1 cellular context compared by ENCODE assay signal in genomic region chr9:76394023-76394895, GRCh38.
TF ChIP-seq lines count a peak whose summit lies in the region.

Gene RFK (minus strand): TSS chr9:76394426. CDS start chr9:76394171, 255 bp downstream.

TF ChIP-seq in K562, 482 proteins besides CTCF, POLR2A, EP300 and RAD21 (continued from another document and continues in another):
- TF ChIP-seq ZNF318 (IDR thresholded peaks at IDR 0.05; ENCODE audit: borderline replicate concordance in 1 of 2, low read depth in 1 of 2) = no peak
- peak; percentile 64 for TF ChIP-seq GABPA (tag; conservative IDR thresholded peaks at IDR 0.05; ENCODE audit: low read depth)
- TF ChIP-seq NR0B1 (IDR thresholded peaks at IDR 0.05; ENCODE audit: partially characterized antibody) = no peak
- TF ChIP-seq PHF8 (IDR thresholded peaks at IDR 0.05; ENCODE audit: borderline replicate concordance, low read length) = peak; percentile 53; the same call in 1 of the 2 replicates
- no peak for TF ChIP-seq PCBP2 (IDR thresholded peaks at IDR 0.05; ENCODE audit: low read depth, low read length, poor library complexity, severe bottlenecking)
- no peak for TF ChIP-seq ZFP91 (CRISPR knock-in tag; IDR thresholded peaks at IDR 0.05)
- TF ChIP-seq PRMT5 (CRISPR knock-in tag; IDR thresholded peaks at IDR 0.05) = no peak
- no peak for TF ChIP-seq ZBTB8A (IDR thresholded peaks at IDR 0.05; ENCODE audit: partially characterized antibody)
- no peak for TF ChIP-seq KLF1 (tag; IDR thresholded peaks at IDR 0.05)
- TF ChIP-seq PPARD (CRISPR knock-in tag; IDR thresholded peaks at IDR 0.05) = no peak
- TF ChIP-seq ZNF449 (CRISPR knock-in tag; IDR thresholded peaks at IDR 0.05) = no peak
- no peak for TF ChIP-seq TEAD4 (IDR thresholded peaks at IDR 0.05; ENCODE audit: low read length)
- no peak for TF ChIP-seq TEAD4 (CRISPR knock-in tag; IDR thresholded peaks at IDR 0.05; ENCODE audit: borderline replicate concordance)
- no peak for TF ChIP-seq ZNF398 (CRISPR knock-in tag; IDR thresholded peaks at IDR 0.05)
- no peak for TF ChIP-seq RBM14 (IDR thresholded peaks at IDR 0.05; ENCODE audit: borderline replicate concordance, insufficient read depth, low read depth, low read length)
- no peak for TF ChIP-seq ZBTB12 (CRISPR knock-in tag; IDR thresholded peaks at IDR 0.05)
- no peak for TF ChIP-seq SMARCB1 (IDR thresholded peaks at IDR 0.05; ENCODE audit: insufficient read length, low read depth)
- no peak for TF ChIP-seq ZNF277 (CRISPR knock-in tag; IDR thresholded peaks at IDR 0.05; ENCODE audit: borderline replicate concordance)
- TF ChIP-seq CHD4 (IDR thresholded peaks at IDR 0.05; ENCODE audit: insufficient read depth, insufficient replicate concordance, low read depth, low read length, poor library complexity, severe bottlenecking) = no peak
- TF ChIP-seq SP2 (IDR thresholded peaks at IDR 0.05; ENCODE audit: extremely low read depth, low read depth, low read length, poor library complexity, severe bottlenecking) = no peak
- no peak for TF ChIP-seq BHLHE40 (IDR thresholded peaks at IDR 0.05; ENCODE audit: low read length)
- no peak for TF ChIP-seq SRSF1 (IDR thresholded peaks at IDR 0.05; ENCODE audit: low read depth, low read length)
- peak; percentile 35 for TF ChIP-seq SP1 (CRISPR knock-in tag; IDR thresholded peaks at IDR 0.05)
- no peak for TF ChIP-seq ZNF76 (CRISPR knock-in tag; IDR thresholded peaks at IDR 0.05; ENCODE audit: borderline replicate concordance)
- no peak for TF ChIP-seq ZZZ3 (IDR thresholded peaks at IDR 0.05)
- no peak for TF ChIP-seq POLR3G (IDR thresholded peaks at IDR 0.05; ENCODE audit: extremely low read depth, insufficient read length, insufficient replicate concordance)
- no peak for TF ChIP-seq TGIF2 (CRISPR knock-in tag; IDR thresholded peaks at IDR 0.05)
- no peak for TF ChIP-seq DDX20 (tag; IDR thresholded peaks at IDR 0.05; ENCODE audit: low read depth)
- TF ChIP-seq SLC30A9 (CRISPR knock-in tag; IDR thresholded peaks at IDR 0.05) = no peak
- no peak for TF ChIP-seq ZSCAN29 (IDR thresholded peaks at IDR 0.05)
- TF ChIP-seq JUN (IDR thresholded peaks at IDR 0.05; ENCODE audit: borderline replicate concordance, low read depth, low read length) = no peak
- TF ChIP-seq JUN (CRISPR knock-in tag; IDR thresholded peaks at IDR 0.05; ENCODE audit: borderline replicate concordance) = no peak
- TF ChIP-seq ZFX (CRISPR knock-in tag; IDR thresholded peaks at IDR 0.05) = peak; percentile 87
- no peak for TF ChIP-seq GATAD2A (IDR thresholded peaks at IDR 0.05)
- TF ChIP-seq ZNF668 (CRISPR knock-in tag; IDR thresholded peaks at IDR 0.05) = no peak
- TF ChIP-seq E4F1 (CRISPR knock-in tag; IDR thresholded peaks at IDR 0.05; ENCODE audit: borderline replicate concordance) = no peak
- TF ChIP-seq DIDO1 (tag; IDR thresholded peaks at IDR 0.05; ENCODE audit: low read depth) = no peak
- no peak for TF ChIP-seq FOXM1 (IDR thresholded peaks at IDR 0.05; ENCODE audit: low read depth)
- TF ChIP-seq FOXM1 (CRISPR knock-in tag; IDR thresholded peaks at IDR 0.05; ENCODE audit: low read depth) = peak; percentile 55; the same call in 1 of the 2 replicates
- peak; percentile 75 for TF ChIP-seq ELF1 (tag; IDR thresholded peaks at IDR 0.05)
- TF ChIP-seq HOXB6 (CRISPR knock-in tag; IDR thresholded peaks at IDR 0.05; ENCODE audit: borderline replicate concordance) = no peak
- TF ChIP-seq ZNF445 (CRISPR knock-in tag; IDR thresholded peaks at IDR 0.05; ENCODE audit: low read depth) = no peak
- TF ChIP-seq PCBP1 (IDR thresholded peaks at IDR 0.05; ENCODE audit: low read depth, low read length, poor library complexity, severe bottlenecking) = no peak
- no peak for TF ChIP-seq ASH1L (IDR thresholded peaks at IDR 0.05; ENCODE audit: borderline replicate concordance, low read depth, partially characterized antibody)
- no peak for TF ChIP-seq MECOM (CRISPR knock-in tag; IDR thresholded peaks at IDR 0.05)
- TF ChIP-seq GTF2E2 (tag; IDR thresholded peaks at IDR 0.05) = no peak
- no peak for TF ChIP-seq KLF6 (CRISPR knock-in tag; IDR thresholded peaks at IDR 0.05; ENCODE audit: borderline replicate concordance)
